ENCODE assay signal across 8 cellular contexts in the genomic region with DNA sequence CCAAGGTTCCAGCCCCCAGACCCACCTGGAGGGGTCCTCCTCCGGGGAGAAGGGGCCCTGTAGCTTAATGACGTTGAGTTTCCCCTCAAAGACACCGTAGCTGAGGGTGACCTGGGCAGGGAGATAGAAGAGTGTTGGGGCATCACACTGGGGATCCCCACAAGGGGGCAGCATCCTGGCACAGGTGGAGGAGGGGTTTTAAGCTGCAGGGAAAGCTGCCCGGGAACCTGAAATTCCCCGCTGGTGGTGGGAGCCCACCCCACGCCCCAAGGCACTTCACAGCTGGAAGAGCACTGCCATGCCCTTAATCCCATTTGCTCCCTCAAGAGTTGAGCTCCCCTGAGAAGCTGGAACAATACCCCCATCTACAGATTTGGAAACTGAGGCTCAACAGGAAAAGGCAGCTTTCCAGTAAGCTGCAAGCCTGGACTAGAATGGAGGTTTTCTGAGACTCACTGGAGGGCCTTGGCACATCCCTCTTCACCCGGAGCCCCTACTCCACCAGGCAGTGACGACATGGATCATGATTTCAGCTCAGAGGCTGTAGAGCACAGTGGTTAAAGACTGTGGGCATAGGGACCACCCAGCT. TPM values are rescaled to one million over a fixed set of nuclear protein-coding genes. Genes with fewer than 3 reads are reported as not detected.
DNase-seq lines count a peak whose midpoint lies in the region; ATAC-seq, FAIRE-seq and TF ChIP-seq lines count a peak whose summit lies in the region.

No MANE protein-coding gene starts in this region.

- peak; percentile 21 for FAIRE-seq in endothelial cell of umbilical vein (lab: Jason Lieb, UNC)

- no peaks in the 10 kb centered on the region for H3K9me1 ChIP-seq in endothelial cell of umbilical vein (replicated peaks; ENCODE audit: control insufficient read depth, extremely low read depth, insufficient read depth, low read length)

- peaks cover 2% of the 10 kb centered on the region for H3K79me2 ChIP-seq in endothelial cell of umbilical vein (ENCODE audit: control insufficient read depth, insufficient read depth, low read length)

- no peaks in the 10 kb centered on the region for H3K4me1 ChIP-seq in endothelial cell of umbilical vein (ENCODE audit: control insufficient read depth, extremely low read depth, insufficient read depth, low read length)
- peaks cover 0 to 8% (median 0%) of the 10 kb centered on the region in 6 donors for H3K4me1 ChIP-seq in spleen

- WGBS in spleen, 5 donors: 47 to 76% (median 64%) methylated on average over 8 of the region's 8 CpGs

- H3K9ac ChIP-seq in endothelial cell of umbilical vein (replicated peaks; ENCODE audit: extremely low read depth, insufficient read depth, low read length): no peak overlapping the region

- no TSS peak for BruUV-seq in endothelial cell of umbilical vein (replicated peaks; lab: Mats Ljungman, UMichigan)

- dilution Hi-C loops in endothelial cell of umbilical vein (cut with MboI; ENCODE audit: extremely low pct_ligation_motif_present, low sequenced_read_pairs): no loop called here

- POLR2A ChIA-PET in HEK293T (lab: Yijun Ruan, JAX): interaction anchor here (1.1 kb wide), 1 partner anchor 120 kb away, joined by 3 read pairs; no protein-coding TSS in a partner anchor
- POLR2A ChIA-PET in endothelial cell of umbilical vein (lab: Charles Lee): no interaction called here

- H3K27me3 Mint-ChIP-seq in CD14-positive monocyte (ENCODE audit: low read depth in 3 of 3): peaks cover 0 to 2% (median 0%) of the 10 kb centered on the region in 3 donors

- no peak for DNase-seq in CD14-positive monocyte (ENCODE audit: low spot score)
- peak; percentile 71 for DNase-seq in HEK293T (ENCODE audit: extremely low spot score)
- DNase-seq in WERI-Rb-1: peak; percentile 70
- no peak for DNase-seq in endothelial cell of umbilical vein (ENCODE audit: low read depth, low spot score)
- no peak for DNase-seq in spleen
- DNase-seq in SIG-M5 treated with dmso at 0.1 percent for 504 hours (lab: John Stamatoyannopoulos, UW; ENCODE audit: unreplicated experiment): no peak

- TF ChIP-seq POLR2A in endothelial cell of umbilical vein (IDR thresholded peaks at IDR 0.05; ENCODE audit: low read depth, low read length) (no peak), spleen (IDR thresholded peaks at IDR 0.05) (no peak)

- H3K27me3 ChIP-seq in WERI-Rb-1 (ENCODE audit: insufficient read depth, low read depth, severe bottlenecking): no peaks in the 10 kb centered on the region
- no peaks in the 10 kb centered on the region for H3K27me3 ChIP-seq in endothelial cell of umbilical vein (ENCODE audit: control insufficient read depth in 2 of 2, insufficient read depth in 2 of 2, low read length in 2 of 2)
- no peaks in the 10 kb centered on the region for H3K27me3 ChIP-seq in spleen (replicated peaks in 1 of 7)

- no peaks in the 10 kb centered on the region for H3K4me1 Mint-ChIP-seq in CD14-positive monocyte

- peaks cover 86% of the 10 kb centered on the region for H3K36me3 ChIP-seq in WERI-Rb-1
- peaks cover 11 to 67% of the 10 kb centered on the region in 2 experiments for H3K36me3 ChIP-seq in endothelial cell of umbilical vein (ENCODE audit: control insufficient read depth in 2 of 2, extremely low read depth in 1 of 2, insufficient read depth in 2 of 2, low read length in 2 of 2)
- peaks cover 0 to 100% (median 72%) of the 10 kb centered on the region in 6 donors for H3K36me3 ChIP-seq in spleen

- H3K4me3 ChIP-seq in WERI-Rb-1 (ENCODE audit: low read depth, low read length): no peak overlapping the region
- no peak overlapping the region for H3K4me3 ChIP-seq in endothelial cell of umbilical vein (replicated peaks in 1 of 3; ENCODE audit: insufficient read depth in 1 of 3, low read depth in 1 of 3, low read length in 3 of 3)
- no peak overlapping the region for H3K4me3 ChIP-seq in spleen

- H3K9me3 Mint-ChIP-seq in CD14-positive monocyte: no peaks in the 10 kb centered on the region

- peak overlapping the region in 1 of 7 donors; percentile 20 for H3K27ac Mint-ChIP-seq in CD14-positive monocyte

- TF ChIP-seq CTCF in CD14-positive monocyte (IDR thresholded peaks at IDR 0.05): peak; percentile 64
- peak; percentile 76 for TF ChIP-seq CTCF in WERI-Rb-1 (IDR thresholded peaks at IDR 0.05; ENCODE audit: low read depth, low read length)
- TF ChIP-seq CTCF in endothelial cell of umbilical vein (IDR thresholded peaks at IDR 0.05; ENCODE audit: extremely low read depth in 1 of 2, insufficient read depth in 1 of 2, low read depth in 1 of 2, low read length in 2 of 2): peak; percentile 49 to 71
- peak; percentile 5 to 74 (median 53) for TF ChIP-seq CTCF in spleen (IDR thresholded peaks at IDR 0.05 in 8 of 11, conservative IDR thresholded peaks at IDR 0.05 in 3 of 11)

- H3K4me2 ChIP-seq in endothelial cell of umbilical vein (ENCODE audit: insufficient read depth, low read length): no peak overlapping the region

- intact Hi-C loops in CD14-positive monocyte (cut with micrococcal nuclease) (no loop called here), endothelial cell of umbilical vein (cut with micrococcal nuclease) (loop anchor here (1.0 kb wide), 1 partner anchor 27 kb away; no protein-coding TSS in a partner anchor), spleen (cut with DNase I; ENCODE audit: low total_unique reads) (no loop called here)

- ATAC-seq in HG02973 (IDR thresholded peaks at IDR 0.05; ENCODE audit: unreplicated experiment): no peak
- ATAC-seq in GM18907 (IDR thresholded peaks at IDR 0.05; ENCODE audit: unreplicated experiment): no peak

- H3K27ac ChIP-seq in WERI-Rb-1 (no peak overlapping the region), endothelial cell of umbilical vein (ENCODE audit: insufficient read depth, low read depth, low read length) (no peak overlapping the region), spleen (no peak overlapping the region)

- H2AFZ ChIP-seq in endothelial cell of umbilical vein (ENCODE audit: low read depth, low read length): no peak overlapping the region

- H3K4me3 Mint-ChIP-seq in CD14-positive monocyte: no peak overlapping the region

- H3K9me3 ChIP-seq in WERI-Rb-1 (ENCODE audit: severe bottlenecking) (no peaks in the 10 kb centered on the region), endothelial cell of umbilical vein (replicated peaks; ENCODE audit: control insufficient read depth, insufficient read depth, low read length) (no peaks in the 10 kb centered on the region), spleen (no peaks in the 10 kb centered on the region)

- H4K20me1 ChIP-seq in endothelial cell of umbilical vein (replicated peaks; ENCODE audit: control insufficient read depth, extremely low read depth, insufficient read depth, low read length): no peaks in the 10 kb centered on the region

- H3K36me3 Mint-ChIP-seq in CD14-positive monocyte: peaks cover 75 to 99% of the 10 kb centered on the region in 2 donors

- CTCF ChIA-PET in HEK293T (lab: Yijun Ruan, JAX) (interaction anchor here (0.5 to 2.8 kb wide), 19 partner anchors 9 to 212 kb away, joined by 3 to 14 read pairs (median 3); a partner anchor contains a TSS), endothelial cell of umbilical vein (lab: Charles Lee) (interaction anchor here (0.6 to 2.2 kb wide), 32 partner anchors 9 to 213 kb away, joined by 3 to 21 read pairs (median 6); a partner anchor contains a TSS)

TF ChIP-seq in HEK293T, 16 proteins besides CTCF, POLR2A, EP300 and RAD21 (continues in another document):
- TF ChIP-seq LEF1 (IDR thresholded peaks at IDR 0.05; ENCODE audit: borderline replicate concordance): no peak
- no peak for TF ChIP-seq NFRKB (IDR thresholded peaks at IDR 0.05)
- TF ChIP-seq ELF4 (IDR thresholded peaks at IDR 0.05): no peak

TF ChIP-seq in endothelial cell of umbilical vein, 7 proteins besides CTCF, POLR2A, EP300 and RAD21 (continues in another document):
- TF ChIP-seq POLR2AphosphoS5 (IDR thresholded peaks at IDR 0.05; ENCODE audit: insufficient read depth, low read depth, low read length): no peak
- no peak for TF ChIP-seq FOS (IDR thresholded peaks at IDR 0.05; ENCODE audit: borderline replicate concordance, insufficient read depth, low read length)

RNA-seq across cellular contexts. Expression of a gene that starts 13.7 kb away (rescaled TPM):
- polyA plus RNA-seq in CD14-positive monocyte (100 to 1,000 TPM; 181 to 196 TPM), endothelial cell of umbilical vein (257 and 379 TPM in 2 replicates), spleen (10 to 100 TPM; 38.7 to 65.8 (median 51.1) TPM)
- total RNA-seq in endothelial cell of umbilical vein (188 and 197 TPM in 2 replicates), spleen (100 to 1,000 TPM in 4 of 7 donors, 10 to 100 TPM in 3; 93.5 to 138 (median 101) TPM)
- 194 and 222 TPM in 2 replicates for polyA plus RNA-seq in endothelial cell of umbilical vein (2011; cell fraction: cytosol; rRNA removed)
- 127 and 141 TPM in 2 replicates for polyA plus RNA-seq in endothelial cell of umbilical vein (2011; cell fraction: nucleus; rRNA removed)
- 125 and 143 TPM in 2 replicates for polyA plus RNA-seq in endothelial cell of umbilical vein (2012)
- polyA minus RNA-seq in endothelial cell of umbilical vein: 112 and 155 TPM in 2 replicates
- not detected for polyA minus RNA-seq in endothelial cell of umbilical vein (2011; cell fraction: cytosol; rRNA and poly(A)+ RNA removed)
- polyA minus RNA-seq in endothelial cell of umbilical vein (2011; cell fraction: nucleus; rRNA and poly(A)+ RNA removed): 35.3 and 50.5 TPM in 2 replicates

RNA-seq across cellular contexts. Expression of a gene that starts 45.2 kb away (rescaled TPM):
- polyA plus RNA-seq in CD14-positive monocyte (not detected), endothelial cell of umbilical vein (0.33 and 0.41 TPM in 2 replicates), spleen (under 1 TPM; 0.02 to 0.10 (median 0.02) TPM)
- total RNA-seq in endothelial cell of umbilical vein (1.3 and 1.4 TPM in 2 replicates), spleen (under 1 TPM in 6 of 7 donors, not detected in 1; 0.05 to 0.19 (median 0.10) TPM)
- 0.23 and 0.34 TPM in 2 replicates for polyA plus RNA-seq in endothelial cell of umbilical vein (2011; cell fraction: cytosol; rRNA removed)
- polyA plus RNA-seq in endothelial cell of umbilical vein (2011; cell fraction: nucleus; rRNA removed): 0.72 and 0.76 TPM in 2 replicates
- 4.9 and 5.1 TPM in 2 replicates for polyA plus RNA-seq in endothelial cell of umbilical vein (2012)
- polyA minus RNA-seq in endothelial cell of umbilical vein: 0.24 and 0.34 TPM in 2 replicates
- 0.20 TPM for polyA minus RNA-seq in endothelial cell of umbilical vein (2011; cell fraction: cytosol; rRNA and poly(A)+ RNA removed)
- 0.29 and 0.43 TPM in 2 replicates for polyA minus RNA-seq in endothelial cell of umbilical vein (2011; cell fraction: nucleus; rRNA and poly(A)+ RNA removed)

RNA-seq across cellular contexts. Expression of a gene that starts 46.7 kb away (rescaled TPM):
- polyA plus RNA-seq in CD14-positive monocyte (not detected), endothelial cell of umbilical vein (36.1 and 42.0 TPM in 2 replicates), spleen (1 to 10 TPM; 2.5 to 9.1 (median 5.7) TPM)
- total RNA-seq in endothelial cell of umbilical vein (39.5 and 40.6 TPM in 2 replicates), spleen (10 to 100 TPM in 4 of 7 donors, 1 to 10 TPM in 3; 6.9 to 12.5 (median 11.3) TPM)
- polyA plus RNA-seq in endothelial cell of umbilical vein (2011; cell fraction: cytosol; rRNA removed): 21.1 and 28.5 TPM in 2 replicates
- 44.8 and 58.7 TPM in 2 replicates for polyA plus RNA-seq in endothelial cell of umbilical vein (2011; cell fraction: nucleus; rRNA removed)
- polyA plus RNA-seq in endothelial cell of umbilical vein (2012): 19.0 and 22.9 TPM in 2 replicates
- 23.6 and 26.9 TPM in 2 replicates for polyA minus RNA-seq in endothelial cell of umbilical vein
- 12.5 TPM for polyA minus RNA-seq in endothelial cell of umbilical vein (2011; cell fraction: cytosol; rRNA and poly(A)+ RNA removed)
- polyA minus RNA-seq in endothelial cell of umbilical vein (2011; cell fraction: nucleus; rRNA and poly(A)+ RNA removed): 12.6 and 21.3 TPM in 2 replicates

Comparison
In these comparisons a context has a peak if more than half of its experiments do, and no peak if none do; other contexts are left out.
1. DNase-seq: peak in HEK293T (single experiment) and WERI-Rb-1 (single experiment); none in CD14-positive monocyte (single experiment), endothelial cell of umbilical vein (single experiment), spleen (single experiment) and SIG-M5 treated with dmso at 0.1 percent for 504 hours (single experiment).
2. Peak in every context shown above with its lines, with median percentiles within 50 percentile points of each other: CTCF ChIP-seq.